Comparison of ENCODE assay signal across 8 cellular contexts in the genomic region with DNA sequence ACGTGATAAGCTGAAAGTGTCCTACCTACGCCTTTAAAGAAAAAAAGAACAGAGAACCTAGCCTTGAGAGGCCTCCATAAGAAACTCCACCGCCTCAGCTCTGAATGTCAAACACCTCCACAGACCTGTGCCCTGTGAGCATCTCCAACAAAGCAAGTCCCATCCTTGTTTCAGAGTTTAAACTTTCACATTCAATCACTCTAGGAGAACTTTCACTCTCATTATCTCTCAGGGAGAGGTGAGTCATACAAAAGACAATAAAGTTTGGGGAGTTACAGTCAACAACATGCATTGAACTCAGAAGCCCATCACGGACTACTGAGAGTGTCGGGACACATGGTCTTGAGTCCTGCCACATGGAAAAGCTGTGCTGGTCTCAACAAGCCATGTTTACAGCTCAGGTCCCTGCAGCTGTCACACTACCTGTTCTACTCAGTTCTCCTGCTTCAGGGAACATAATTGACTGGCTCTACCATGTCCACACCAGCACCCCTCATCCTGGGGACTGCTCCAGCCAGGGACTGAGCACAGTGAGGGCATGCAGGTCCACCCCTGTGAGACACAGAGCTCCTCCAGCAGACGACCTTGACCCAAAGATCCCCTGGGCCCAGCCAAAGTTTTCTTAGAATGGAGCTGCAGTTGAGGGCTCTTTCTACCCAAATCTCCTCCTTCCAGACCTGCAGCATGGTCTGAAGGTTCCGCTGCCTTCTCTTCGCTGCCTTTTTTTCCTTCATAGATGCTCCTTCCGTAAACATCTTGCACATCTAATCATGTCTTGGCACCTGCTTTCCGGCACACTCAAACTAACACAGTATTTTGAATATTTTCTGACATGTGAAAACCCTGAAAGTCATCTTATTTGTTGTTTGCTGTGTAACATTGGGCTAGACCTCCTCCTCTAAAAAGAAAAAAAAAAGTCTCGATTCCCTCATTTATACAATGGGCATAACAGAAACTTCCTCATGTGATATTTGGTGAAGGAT.
DNase-seq lines count a peak whose midpoint lies in the region; ATAC-seq lines count a peak whose summit lies in the region.

No MANE protein-coding gene starts in this region.

- peak overlapping the region; percentile 70 for H3K4me3 Mint-ChIP-seq in activated CD4-positive, alpha-beta T cell treated with anti-CD3 and anti-CD28 coated beads, Interleukin-2, amount 10 ng/mL, durations not matched to agents 7 days and 5 days
- peak overlapping the region; percentile 58 to 86 (median 73) for H3K4me3 Mint-ChIP-seq in immature natural killer cell

- ATAC-seq in activated CD4-positive, CD25-positive, alpha-beta regulatory T cell treated with anti-CD3 and anti-CD28 coated beads, Interleukin-2, amount 50 U/mL, for 24 hours = peak; percentile 61
- peak; percentile 52 for ATAC-seq in HG03066 (IDR thresholded peaks at IDR 0.05; ENCODE audit: low read depth, unreplicated experiment)

- POLR2A ChIA-PET in activated CD4-positive, alpha-beta T cell treated with anti-CD3 and anti-CD28 coated beads, Interleukin-2, amount 10 ng/mL, durations not matched to agents 7 days and 5 days (lab: Charles Lee) = interaction anchor here (0.5 to 2.4 kb wide), 8 partner anchors 10 to 182 kb away, joined by 3 to 15 read pairs (median 4); no protein-coding TSS in a partner anchor

- no peaks in the 10 kb centered on the region for H3K9me3 Mint-ChIP-seq in activated CD4-positive, alpha-beta T cell treated with anti-CD3 and anti-CD28 coated beads, Interleukin-2, amount 10 ng/mL, durations not matched to agents 7 days and 5 days
- no peaks in the 10 kb centered on the region for H3K9me3 Mint-ChIP-seq in immature natural killer cell

- DNase-seq in activated CD4-positive, CD25-positive, alpha-beta regulatory T cell (lab: John Stamatoyannopoulos, UW) = no peak
- DNase-seq in activated CD4-positive, alpha-beta T cell treated with anti-CD3 and anti-CD28 coated beads, Interleukin-2, amount 10 ng/mL, durations not matched to agents 7 days and 5 days = peak; percentile 72
- DNase-seq in immature natural killer cell (peak; percentile 53 to 54 (median 53)), kidney glomerular epithelial cell (lab: John Stamatoyannopoulos, UW) (no peak), NCI-H1092 treated with DMSO at 0.1 percent for 48 hours (lab: John Stamatoyannopoulos, UW) (no peak), NCI-H2227 (lab: John Stamatoyannopoulos, UW; ENCODE audit: unreplicated experiment) (no peak)

- H3K27me3 Mint-ChIP-seq in activated CD4-positive, alpha-beta T cell treated with anti-CD3 and anti-CD28 coated beads, Interleukin-2, amount 10 ng/mL, durations not matched to agents 7 days and 5 days = no peaks in the 10 kb centered on the region
- peaks cover 6 to 18% (median 8%) of the 10 kb centered on the region in 3 donors for H3K27me3 Mint-ChIP-seq in immature natural killer cell (ENCODE audit: low read depth in 3 of 3)

- CTCF ChIA-PET in activated CD4-positive, alpha-beta T cell treated with anti-CD3 and anti-CD28 coated beads, Interleukin-2, amount 10 ng/mL, durations not matched to agents 7 days and 5 days (lab: Charles Lee) = interaction anchor here (0.6 to 4.1 kb wide), 14 partner anchors 10 to 183 kb away, joined by 3 to 13 read pairs (median 4); no protein-coding TSS in a partner anchor

- H3K4me1 Mint-ChIP-seq in activated CD4-positive, alpha-beta T cell treated with anti-CD3 and anti-CD28 coated beads, Interleukin-2, amount 10 ng/mL, durations not matched to agents 7 days and 5 days = peaks cover 96% of the 10 kb centered on the region
- H3K4me1 Mint-ChIP-seq in immature natural killer cell = peaks cover 100% of the 10 kb centered on the region in 2 donors

- peak overlapping the region; percentile 95 for H3K27ac Mint-ChIP-seq in activated CD4-positive, alpha-beta T cell treated with anti-CD3 and anti-CD28 coated beads, Interleukin-2, amount 10 ng/mL, durations not matched to agents 7 days and 5 days
- H3K27ac Mint-ChIP-seq in immature natural killer cell = peak overlapping the region; percentile 91 to 99 (median 98)

- peaks cover 98% of the 10 kb centered on the region for H3K36me3 Mint-ChIP-seq in activated CD4-positive, alpha-beta T cell treated with anti-CD3 and anti-CD28 coated beads, Interleukin-2, amount 10 ng/mL, durations not matched to agents 7 days and 5 days (ENCODE audit: low read depth)
- H3K36me3 Mint-ChIP-seq in immature natural killer cell = peaks cover 44 to 64% (median 49%) of the 10 kb centered on the region in 3 donors

Comparison
In these comparisons a context has a peak if more than half of its experiments do, and no peak if none do; other contexts are left out.
1. DNase-seq: peak in activated CD4-positive, alpha-beta T cell treated with anti-CD3 and anti-CD28 coated beads, Interleukin-2, amount 10 ng/mL, durations not matched to agents 7 days and 5 days (single experiment) and immature natural killer cell (3 of 3); none in activated CD4-positive, CD25-positive, alpha-beta regulatory T cell (0 of 4), kidney glomerular epithelial cell (single experiment), NCI-H1092 treated with DMSO at 0.1 percent for 48 hours (single experiment) and NCI-H2227 (single experiment).